In genomic region chr9:122111413-122112085, GRCh38 we compare ENCODE assay signal across 36 cellular contexts. TPM values are rescaled to one million over a fixed set of nuclear protein-coding genes. Genes with fewer than 3 reads are reported as not detected.
"Had no signal": no experiment of that assay in that cellular context is flagged by ENCODE, and none has a peak within 500 bp of the region (broad histone marks: within the 10 kb centered on the region; RNA-seq: fewer than 3 reads in every experiment).

No MANE protein-coding gene starts in this region.

- H3K27me3 ChIP-seq: adrenal gland, body of pancreas, breast epithelium had no signal

- FAIRE-seq: astrocyte, TTC549 had no signal

- ATAC-seq: activated CD8-positive, alpha-beta T cell treated with anti-CD3 and anti-CD28 coated beads for 36 hours; activated naive CD4-positive, alpha-beta T cell treated with anti-CD3 and anti-CD28 coated beads, Interleukin-2, amount 50 U/mL, for 72 hours; activated T-cell treated with anti-CD3 and anti-CD28 coated beads, Interleukin-2, amount 50 U/mL, for 4 hours; activated T-cell treated with anti-CD3 and anti-CD28 coated beads, Interleukin-2, amount 50 U/mL, for 72 hours; activated T-helper 17 cell treated with anti-CD3 and anti-CD28 coated beads, Interleukin-2, amount 50 U/mL, for 72 hours; body of pancreas; T-helper 17 cell had no signal

- H3K9me3 ChIP-seq: adrenal gland, body of pancreas, breast epithelium had no signal

- DNase-seq: activated B cell treated with CpG ODN at 0.5 μM for 24 hours; activated CD4-positive, alpha-beta memory T cell treated with anti-CD3 and anti-CD28 coated beads for 36 hours; activated CD4-positive, alpha-beta T cell treated with anti-CD3 and anti-CD28 coated beads for 4 hours; activated CD4-positive, alpha-beta T cell treated with anti-CD3 and anti-CD28 coated beads, Interleukin-2, amount 10 ng/mL, durations not matched to agents 24 days and 14 days; activated CD4-positive, alpha-beta T cell treated with anti-CD3 and anti-CD28 coated beads, Interleukin-2, amount 50 U/mL, for 1 hour; activated CD4-positive, alpha-beta T cell treated with anti-CD3 and anti-CD28 coated beads, Interleukin-2, amount 50 U/mL, for 4 hours; activated CD4-positive, CD25-positive, alpha-beta regulatory T cell treated with anti-CD3 and anti-CD28 coated beads, Interleukin-2, amount 50 U/mL, for 72 hours; activated CD8-positive, alpha-beta memory T cell treated with anti-CD3 and anti-CD28 coated beads, Interleukin-2, amount 50 U/mL, for 4 hours; activated CD8-positive, alpha-beta T cell treated with anti-CD3 and anti-CD28 coated beads for 36 hours; activated gamma-delta T cell treated with Interleukin-2 at 50 U/mL for 16 hours; activated naive CD4-positive, alpha-beta T cell; activated naive CD4-positive, alpha-beta T cell treated with anti-CD3 and anti-CD28 coated beads for 36 hours; activated naive CD4-positive, alpha-beta T cell treated with anti-CD3 and anti-CD28 coated beads, Interleukin-2, amount 50 U/mL, for 16 hours; activated naive CD8-positive, alpha-beta T cell treated with anti-CD3 and anti-CD28 coated beads for 36 hours; activated T-cell treated with anti-CD3 and anti-CD28 coated beads for 4 hours; activated T-cell treated with anti-CD3 and anti-CD28 coated beads, Interleukin-2, amount 50 U/mL, for 1 hour; activated T-cell treated with anti-CD3 and anti-CD28 coated beads, Interleukin-2, amount 50 U/mL, for 4 hours; activated T-cell treated with anti-CD3 and anti-CD28 coated beads, Interleukin-2, amount 50 U/mL, for 72 hours; adrenal gland; amniotic stem cell; body of pancreas; brain microvascular endothelial cell; central memory CD4-positive, alpha-beta T cell; T-helper 17 cell had no signal

- H3K4me1 ChIP-seq: body of pancreas, breast epithelium had no signal

- H3K4me3 ChIP-seq: adrenal gland, body of pancreas, breast epithelium had no signal

- H3K36me3 ChIP-seq: adrenal gland, brain microvascular endothelial cell, breast epithelium had no signal

- H3K27ac ChIP-seq: adrenal gland, body of pancreas, brain microvascular endothelial cell, breast epithelium, VCaP had no signal

RNA-seq across cellular contexts. Expression of gene MORN5, which starts 48.2 kb away (rescaled TPM):
- total RNA-seq: activated B cell treated with CpG ODN at 0.5 μM for 24 hours; activated CD4-positive, alpha-beta memory T cell treated with anti-CD3 and anti-CD28 coated beads for 36 hours; activated CD4-positive, alpha-beta T cell treated with anti-CD3 and anti-CD28 coated beads, Interleukin-2, amount 10 ng/mL, durations not matched to agents 24 days and 14 days; activated CD8-positive, alpha-beta memory T cell treated with anti-CD3 and anti-CD28 coated beads for 36 hours; activated CD8-positive, alpha-beta T cell treated with anti-CD3 and anti-CD28 coated beads for 36 hours; activated naive CD4-positive, alpha-beta T cell treated with anti-CD3 and anti-CD28 coated beads for 36 hours; activated naive CD8-positive, alpha-beta T cell treated with anti-CD3 and anti-CD28 coated beads for 36 hours; activated T-cell treated with anti-CD3 and anti-CD28 coated beads, Interleukin-2, amount 50 U/mL, for 4 hours; activated T-cell treated with anti-CD3 and anti-CD28 coated beads, Interleukin-2, amount 50 U/mL, for 72 hours; activated T-helper 1 cell treated with anti-CD3 and anti-CD28 coated beads, Interleukin-12 subunit alpha, Interleukin-12 subunit beta, Interleukin-2, Interleukin-4 antibody, amounts not matched to agents 30 ng/mL and 10 ng/mL and 1 ng/mL, durations not matched to agents 14 hours and 24 hours and 36 hours; activated T-helper 17 cell treated with anti-CD3 and anti-CD28 coated beads, Interleukin-2, amount 50 U/mL, for 72 hours; aorta; astrocyte; body of pancreas; breast epithelium; cardiac septum; T-helper 1 cell treated with Interleukin-12 subunit alpha and Interleukin-12 subunit beta and Interleukin-4 antibody, amounts not matched to agents 30 ng/mL and 1 ng/mL, for 36 hours; T-helper 17 cell; T-helper 2 cell treated with Interferon-gamma antibody and Interleukin-4, amounts not matched to agents 100 ng/mL and 5 ng/mL, for 36 hours had no signal
- polyA plus RNA-seq: aorta had no signal
